In genomic region chr5:122195784-122196394, GRCh38 we compare ENCODE assay signal across 8 cellular contexts.
DNase-seq lines count a peak whose midpoint lies in the region; ATAC-seq, FAIRE-seq and TF ChIP-seq lines count a peak whose summit lies in the region.

No MANE protein-coding gene starts in this region.

- no peak overlapping the region for H2AK5ac ChIP-seq in H9 (ENCODE audit: insufficient read length, low read length)

- no peak overlapping the region for H3K4ac ChIP-seq in H9 (ENCODE audit: low read depth, low read length)

- no peak overlapping the region for H2BK20ac ChIP-seq in H9 (ENCODE audit: low read depth, low read length, poor library complexity, severe bottlenecking)

- TF ChIP-seq CTCF in AG09319 (IDR thresholded peaks at IDR 0.05; ENCODE audit: low read depth, low read length) (peak; percentile 77), H9 (conservative IDR thresholded peaks at IDR 0.05) (peak; percentile 82), HepG2 (CRISPR knock-in tag; IDR thresholded peaks at IDR 0.05) (peak; percentile 58)

- CTCF ChIA-PET in HepG2 (lab: Yijun Ruan, JAX; ENCODE audit: low intra/inter-chr PET ratio, low total read pairs), result interaction anchor here (1.1 kb wide), 1 partner anchor 220 kb away, joined by 5 read pairs; no protein-coding TSS in a partner anchor

- peak; percentile 85 for ATAC-seq in HepG2
- no peak for ATAC-seq in HG03378 (IDR thresholded peaks at IDR 0.05; ENCODE audit: unreplicated experiment)
- no peak for ATAC-seq in HG02610 (IDR thresholded peaks at IDR 0.05; ENCODE audit: unreplicated experiment)

- H3K4me2 ChIP-seq in H9 (ENCODE audit: insufficient read depth, insufficient read length, low read length) (no peak overlapping the region), HepG2 (ENCODE audit: low read depth, low read length) (no peak overlapping the region)

- no peak overlapping the region for H2BK12ac ChIP-seq in H9 (ENCODE audit: insufficient read length, low read depth, low read length)

- no peak overlapping the region for H2BK15ac ChIP-seq in H9 (ENCODE audit: low read depth, low read length)

- no peaks in the 10 kb centered on the region for H3K27me3 Mint-ChIP-seq in H9 (ENCODE audit: low read depth)

- no peak for DNase-seq in AG09319 (ENCODE audit: extremely low read depth, low read depth)
- DNase-seq in H9, result peak; percentile 37
- peak; percentile 17 for DNase-seq in NCI-H526 treated with DMSO at 0.1 percent for 48 hours (lab: John Stamatoyannopoulos, UW)
- DNase-seq in T47D (ENCODE audit: low read depth in 1 of 2, low spot score in 1 of 2), result peak; percentile 21 to 66
- DNase-seq in HepG2 (ENCODE audit: low spot score), result peak; percentile 11
- no peak for DNase-seq in activated CD8-positive, alpha-beta memory T cell treated with anti-CD3 and anti-CD28 coated beads for 24 hours

- H3K27me3 ChIP-seq in H9 (ENCODE audit: insufficient read depth, low read length) (no peaks in the 10 kb centered on the region), HepG2 (ENCODE audit: control insufficient read depth in 1 of 2, insufficient read depth in 2 of 2, low read length in 2 of 2) (no peaks in the 10 kb centered on the region)

- no peak overlapping the region for H3K23ac ChIP-seq in H9 (ENCODE audit: insufficient read length, low read depth, low read length)

- peaks cover 0 to 8% of the 10 kb centered on the region in 2 experiments; a peak in 2 of 4 replicates for H3K4me1 Mint-ChIP-seq in H9

- H4K91ac ChIP-seq in H9 (ENCODE audit: insufficient read length, low read depth, low read length), result no peak overlapping the region

- no peaks in the 10 kb centered on the region for H3K36me3 Mint-ChIP-seq in H9 (ENCODE audit: insufficient read depth in 1 of 3, low read depth in 3 of 3)

- TF ChIP-seq EP300 in HepG2 (IDR thresholded peaks at IDR 0.05; ENCODE audit: low read depth in 2 of 2, low read length in 2 of 2) (no peak), HepG2 (CRISPR knock-in tag; IDR thresholded peaks at IDR 0.05; ENCODE audit: borderline replicate concordance) (no peak)

- H3K27ac ChIP-seq in H9 (ENCODE audit: insufficient read length, low read depth, low read length), result no peak overlapping the region
- no peak overlapping the region for H3K27ac ChIP-seq in HepG2 (ENCODE audit: extremely low read length, insufficient read depth, low read length)

- no peak overlapping the region for H3T11ph ChIP-seq in H9 (ENCODE audit: low read length)

- H3K4me1 ChIP-seq in H9 (ENCODE audit: insufficient read depth, low read length) (no peaks in the 10 kb centered on the region), HepG2 (ENCODE audit: insufficient read depth, low read length) (no peaks in the 10 kb centered on the region)

- no peak overlapping the region for H3K4me3 ChIP-seq in HepG2 (replicated peaks in 1 of 3; ENCODE audit: insufficient read depth in 1 of 3, low read depth in 2 of 3, low read length in 3 of 3)

- H3K9me3 ChIP-seq in H9 (ENCODE audit: control insufficient read depth, low read depth, low read length) (no peaks in the 10 kb centered on the region), HepG2 (ENCODE audit: low read length) (no peaks in the 10 kb centered on the region)

- H3K23me2 ChIP-seq in H9 (ENCODE audit: insufficient read length, low read depth, low read length, poor library complexity, severe bottlenecking), result no peaks in the 10 kb centered on the region

- H3K27ac Mint-ChIP-seq in H9, result no peak overlapping the region

- no peak for TF ChIP-seq RAD21 in HepG2 (CRISPR knock-in tag; IDR thresholded peaks at IDR 0.05)

- H2BK120ac ChIP-seq in H9 (ENCODE audit: low read depth, low read length, poor library complexity, severe bottlenecking), result no peak overlapping the region

- FAIRE-seq in HepG2 (lab: Jason Lieb, UNC), result peak; percentile 21

- H2AFZ ChIP-seq in H9 (ENCODE audit: low read length) (no peak overlapping the region), HepG2 (ENCODE audit: low read length) (no peak overlapping the region)

- no peak overlapping the region for H3K14ac ChIP-seq in H9 (ENCODE audit: insufficient read depth, low read length)

- no peak overlapping the region for H4K8ac ChIP-seq in H9 (replicated peaks; ENCODE audit: insufficient read length, low read depth, low read length)

- no CpG with 5 or more reads among the region's 3 CpGs for WGBS in H9 (ENCODE audit: extremely low coverage, insufficient read length, low lambda C conversion rate)
- WGBS in HepG2 (ENCODE audit: low lambda C conversion rate), result 4% methylated on average over 3 of the region's 3 CpGs

- H4K20me1 ChIP-seq in H9 (ENCODE audit: control insufficient read depth, insufficient read depth, insufficient read length) (no peaks in the 10 kb centered on the region), HepG2 (ENCODE audit: insufficient read depth, low read length) (no peaks in the 10 kb centered on the region)

- H3K79me1 ChIP-seq in H9 (ENCODE audit: insufficient read depth, low read depth, low read length, poor library complexity, severe bottlenecking), result no peaks in the 10 kb centered on the region

- TF ChIP-seq POLR2A in HepG2 (IDR thresholded peaks at IDR 0.05; ENCODE audit: insufficient read depth in 1 of 2, low read depth in 2 of 2, low read length in 2 of 2), result no peak

- no peak overlapping the region for H4K5ac ChIP-seq in H9 (ENCODE audit: insufficient read length, low read depth, low read length)

- no peak overlapping the region for H3K18ac ChIP-seq in H9 (ENCODE audit: insufficient read length, low read depth, low read length)

- H3K36me3 ChIP-seq in HepG2 (replicated peaks in 1 of 2; ENCODE audit: control insufficient read depth in 1 of 2, insufficient read depth in 2 of 2, low read length in 2 of 2), result no peaks in the 10 kb centered on the region

- H2BK5ac ChIP-seq in H9 (ENCODE audit: insufficient read length, low read length), result no peak overlapping the region

- H3K4me3 Mint-ChIP-seq in H9, result no peak overlapping the region

- POLR2A ChIA-PET in HepG2 (lab: Yijun Ruan, JAX), result no interaction called here

- BruUV-seq in HepG2 (replicated peaks; lab: Mats Ljungman, UMichigan), result no TSS peak

- intact Hi-C loops in HepG2 (cut with micrococcal nuclease; ENCODE audit: unreplicated experiment), result loop anchor here (5.0 kb wide), 1 partner anchor 296 kb away; no protein-coding TSS in a partner anchor

- H3K9ac ChIP-seq in H9 (ENCODE audit: extremely low read depth, insufficient read length, low read length) (no peak overlapping the region), HepG2 (ENCODE audit: insufficient read depth, low read depth, low read length) (no peak overlapping the region)

- H3K79me2 ChIP-seq in H9 (ENCODE audit: insufficient read depth, low read length) (no peaks in the 10 kb centered on the region), HepG2 (ENCODE audit: insufficient read depth, low read length) (no peaks in the 10 kb centered on the region)

- no peaks in the 10 kb centered on the region for H3K9me3 Mint-ChIP-seq in H9

- in situ Hi-C loops in T47D (cut with HindIII; ENCODE audit: low pct_unique_long_range_greater_than_20kb, low sequenced_read_pairs) (no loop called here), HepG2 (cut with HindIII; ENCODE audit: extremely low pct_ligation_motif_present, low pct_unique_long_range_greater_than_20kb) (no loop called here)

- no peak overlapping the region for H3K56ac ChIP-seq in H9 (ENCODE audit: insufficient read length, low read depth, low read length)

TF ChIP-seq in HepG2, 621 proteins besides CTCF, POLR2A, EP300 and RAD21:
- TF ChIP-seq SMC3 (IDR thresholded peaks at IDR 0.05; ENCODE audit: low read length) (0 out of 2 replicates have a peak, but pooled peaks have one; percentile 15), SRSF1 (optimal IDR thresholded peaks at IDR 0.05; ENCODE audit: low read depth, low read length) (no peak), STAG1 (CRISPR knock-in tag; IDR thresholded peaks at IDR 0.05) (peak; percentile 55)

Comparison
In these comparisons a context has a peak if more than half of its experiments do, and no peak if none do; other contexts are left out.
1. DNase-seq: peak in H9 (single experiment), NCI-H526 treated with DMSO at 0.1 percent for 48 hours (single experiment), T47D (2 of 2) and HepG2 (single experiment); none in AG09319 (single experiment) and activated CD8-positive, alpha-beta memory T cell treated with anti-CD3 and anti-CD28 coated beads for 24 hours (single experiment).
2. Peak in every context shown above with its lines, with median percentiles within 50 percentile points of each other: CTCF ChIP-seq.